ENCODE assay signal across 13 cellular contexts in the genomic region with DNA sequence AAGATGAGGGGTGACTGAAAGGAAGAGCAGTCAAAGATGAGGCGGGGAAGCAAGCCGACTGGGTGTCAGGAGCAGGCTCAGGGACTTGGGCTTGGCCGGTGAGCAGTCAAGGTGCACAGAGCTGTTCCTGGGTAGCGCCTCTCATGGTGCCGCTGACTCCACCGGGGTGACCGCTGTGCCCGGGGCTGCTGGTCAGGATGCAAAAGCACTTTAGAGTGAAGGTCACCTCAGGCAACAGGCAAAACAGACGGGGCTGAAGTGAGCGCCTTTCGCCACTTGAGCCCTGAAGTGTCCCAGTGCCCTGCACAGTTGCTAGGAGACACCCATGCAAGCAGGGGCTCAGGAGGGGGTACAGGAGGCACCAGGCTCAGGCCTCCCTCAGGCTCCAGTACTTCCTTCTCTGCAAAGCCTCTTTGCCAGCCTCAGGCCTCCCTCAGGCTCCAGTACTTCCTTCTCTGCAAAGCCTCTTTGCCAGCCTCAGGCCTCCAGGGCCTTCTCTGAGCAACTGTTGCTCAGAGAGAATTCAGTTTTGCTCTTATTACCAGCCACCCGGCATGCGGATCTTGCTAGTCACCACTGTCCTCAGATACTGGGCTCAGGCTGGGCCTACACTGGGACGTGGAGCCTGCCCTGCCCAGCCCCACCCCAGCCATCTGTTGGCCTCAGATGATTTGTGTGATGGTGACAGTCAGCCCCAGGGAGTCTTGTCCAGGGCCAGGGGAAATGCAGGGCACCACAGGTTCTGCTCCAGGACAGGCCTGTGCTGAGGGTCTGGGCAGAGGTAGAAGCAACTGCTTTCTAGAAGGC.
DNase-seq lines count a peak whose midpoint lies in the region; ATAC-seq and TF ChIP-seq lines count a peak whose summit lies in the region.
"Had no signal": no experiment of that assay in that cellular context is flagged by ENCODE, and none has a peak within 500 bp of the region (broad histone marks: within the 10 kb centered on the region; RNA-seq: fewer than 3 reads in every experiment).

No MANE protein-coding gene starts in this region.

- peaks cover 4% of the 10 kb centered on the region for H3K27me3 Mint-ChIP-seq in nephron progenitor cell (ENCODE audit: low read depth, poor library complexity)
- H3K27me3 Mint-ChIP-seq in activated T-cell treated with anti-CD3 and anti-CD28 coated beads, Interleukin-2, amount 50 U/mL, for 72 hours (ENCODE audit: low read depth) = peaks cover 7% of the 10 kb centered on the region

- ATAC-seq in esophagus mucosa = peak; percentile 79
- no peak for ATAC-seq in activated T-cell treated with anti-CD3 and anti-CD28 coated beads, Interleukin-2, amount 50 U/mL, for 72 hours (replicated peaks in 1 of 2)

- peak overlapping the region; percentile 2 for H3K4me3 Mint-ChIP-seq in nephron progenitor cell
- H3K4me3 Mint-ChIP-seq in activated T-cell treated with anti-CD3 and anti-CD28 coated beads, Interleukin-2, amount 50 U/mL, for 72 hours = no peak overlapping the region
- H3K4me3 Mint-ChIP-seq: IgD-negative memory B cell had no signal

- H3K36me3 Mint-ChIP-seq in nephron progenitor cell (ENCODE audit: low read depth) = no peaks in the 10 kb centered on the region
- peaks cover 0 to 2% of the 10 kb centered on the region in 2 donors for H3K36me3 Mint-ChIP-seq in activated T-cell treated with anti-CD3 and anti-CD28 coated beads, Interleukin-2, amount 50 U/mL, for 72 hours (ENCODE audit: insufficient read depth in 2 of 2)
- H3K36me3 Mint-ChIP-seq: CD4-positive, CD25-positive, alpha-beta regulatory T cell had no signal

- H3K4me1 Mint-ChIP-seq in nephron progenitor cell = peaks cover 56% of the 10 kb centered on the region
- H3K4me1 Mint-ChIP-seq in activated T-cell treated with anti-CD3 and anti-CD28 coated beads, Interleukin-2, amount 50 U/mL, for 72 hours (ENCODE audit: low read depth) = peaks cover 11% of the 10 kb centered on the region
- H3K4me1 Mint-ChIP-seq: IgD-negative memory B cell had no signal

- H3K27ac Mint-ChIP-seq in nephron progenitor cell = no peak overlapping the region
- H3K27ac Mint-ChIP-seq in activated T-cell treated with anti-CD3 and anti-CD28 coated beads, Interleukin-2, amount 50 U/mL, for 72 hours = no peak overlapping the region
- H3K27ac Mint-ChIP-seq: IgD-negative memory B cell had no signal

- no peaks in the 10 kb centered on the region for H3K9me3 Mint-ChIP-seq in nephron progenitor cell
- H3K9me3 Mint-ChIP-seq in activated T-cell treated with anti-CD3 and anti-CD28 coated beads, Interleukin-2, amount 50 U/mL, for 72 hours = peaks cover 1 to 7% of the 10 kb centered on the region in 2 donors

- DNase-seq in COLO668 (lab: John Stamatoyannopoulos, UW; ENCODE audit: unreplicated experiment) = peak; percentile 70
- DNase-seq in NCI-H1092 (lab: John Stamatoyannopoulos, UW) = peak; percentile 43
- no peak for DNase-seq in nephron progenitor cell
- DNase-seq in activated T-cell treated with anti-CD3 and anti-CD28 coated beads, Interleukin-2, amount 50 U/mL, for 72 hours = no peak
- no peak for DNase-seq in foreskin melanocyte
- DNase-seq in HCEC 1CT = no peak
- DNase-seq in T-helper 2 cell = no peak
- DNase-seq: activated T-cell treated with anti-CD3 and anti-CD28 coated beads, Interleukin-2, amount 50 U/mL, for 48 hours; CD4-positive, CD25-positive, alpha-beta regulatory T cell; midbrain; NCI-H526 had no signal

- no peak for TF ChIP-seq CTCF in nephron progenitor cell (IDR thresholded peaks at IDR 0.05)

Comparison
In these comparisons a context has a peak if more than half of its experiments do, and no peak if none do; other contexts are left out.
1. DNase-seq: peak in COLO668 (single experiment) and NCI-H1092 (single experiment); none in nephron progenitor cell (single experiment), activated T-cell treated with anti-CD3 and anti-CD28 coated beads, Interleukin-2, amount 50 U/mL, for 72 hours (0 of 2), foreskin melanocyte (single experiment), HCEC 1CT (single experiment) and T-helper 2 cell (0 of 5).